Comparison of ENCODE assay signal across 16 cellular contexts in the genomic region with DNA sequence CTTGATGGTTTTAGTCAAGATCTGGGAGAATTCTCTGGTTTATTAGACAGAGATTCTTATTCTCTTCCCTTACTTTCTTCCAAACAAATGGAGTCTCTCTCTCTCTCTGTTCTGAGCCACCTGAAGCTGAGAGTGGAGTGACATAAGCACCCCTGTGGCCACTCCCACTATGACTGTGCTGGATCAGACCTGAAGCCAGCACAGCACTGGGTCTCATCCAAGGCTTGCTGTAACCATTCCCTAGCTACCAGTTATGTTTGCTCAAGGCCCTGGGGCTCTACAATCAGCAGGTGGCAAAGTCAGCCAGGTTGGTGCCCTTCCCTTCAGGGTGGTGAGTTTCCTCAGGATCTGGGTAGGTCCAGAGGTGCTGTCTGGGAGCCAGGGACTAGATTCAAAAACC.
DNase-seq lines count a peak whose midpoint lies in the region; ATAC-seq and TF ChIP-seq lines count a peak whose summit lies in the region.
"Had no signal": no experiment of that assay in that cellular context is flagged by ENCODE, and none has a peak within 500 bp of the region (broad histone marks: within the 10 kb centered on the region; RNA-seq: fewer than 3 reads in every experiment).

No MANE protein-coding gene starts in this region.

- no peak overlapping the region for H2BK20ac ChIP-seq in H9 (ENCODE audit: low read depth, low read length, poor library complexity, severe bottlenecking)

- H3K79me2 ChIP-seq in H9 (ENCODE audit: insufficient read depth, low read length) = no peaks in the 10 kb centered on the region

- H3K14ac ChIP-seq in H9 (ENCODE audit: insufficient read depth, low read length) = no peak overlapping the region

- no peaks in the 10 kb centered on the region; a peak in 1 of 5 replicates for H3K9me3 Mint-ChIP-seq in H9

- no peaks in the 10 kb centered on the region for H3K4me1 ChIP-seq in H9 (ENCODE audit: insufficient read depth, low read length)
- H3K4me1 ChIP-seq: HAP-1 had no signal

- no peaks in the 10 kb centered on the region; a peak in 1 of 7 replicates for H3K36me3 Mint-ChIP-seq in H9 (ENCODE audit: insufficient read depth in 1 of 3, low read depth in 3 of 3)
- H3K36me3 Mint-ChIP-seq: CD14-positive monocyte had no signal

- no peak overlapping the region for H2BK120ac ChIP-seq in H9 (ENCODE audit: low read depth, low read length, poor library complexity, severe bottlenecking)

- no peak overlapping the region for H3K27ac ChIP-seq in H9 (ENCODE audit: insufficient read length, low read depth, low read length)
- H3K27ac ChIP-seq: SK-N-MC had no signal

- no peak overlapping the region for H3K56ac ChIP-seq in H9 (ENCODE audit: insufficient read length, low read depth, low read length)

- peaks cover 0 to 4% of the 10 kb centered on the region in 2 experiments; a peak in 1 of 4 replicates for H3K4me1 Mint-ChIP-seq in H9
- H3K4me1 Mint-ChIP-seq: CD14-positive monocyte had no signal

- no peak overlapping the region for H3K23ac ChIP-seq in H9 (ENCODE audit: insufficient read length, low read depth, low read length)

- H3K18ac ChIP-seq in H9 (ENCODE audit: insufficient read length, low read depth, low read length) = no peak overlapping the region

- H3K27ac Mint-ChIP-seq in H9 = peak overlapping the region in 2 of 3 experiments; percentile 56 to 85; a peak in 2 of 7 replicates
- H3K27ac Mint-ChIP-seq: CD14-positive monocyte had no signal

- no peak overlapping the region for H4K91ac ChIP-seq in H9 (ENCODE audit: insufficient read length, low read depth, low read length)

- peaks cover 1% of the 10 kb centered on the region; the same call in 1 of the 2 replicates for H3K27me3 Mint-ChIP-seq in H9 (ENCODE audit: low read depth)

- no peak overlapping the region for H3K4ac ChIP-seq in H9 (ENCODE audit: low read depth, low read length)

- DNase-seq in H9 = peak; percentile 49
- peak; percentile 14 for DNase-seq in NCI-H510A treated with DMSO at 0.1 percent for 48 hours (lab: John Stamatoyannopoulos, UW)
- peak; percentile 22 for DNase-seq in mucosa of gallbladder (ENCODE audit: low spot score)
- DNase-seq in cerebellar cortex (ENCODE audit: low spot score) = no peak
- no peak for DNase-seq in NCI-H2171 (lab: John Stamatoyannopoulos, UW)
- DNase-seq in stimulated activated naive CD8-positive, alpha-beta T cell treated with anti-CD3 and anti-CD28 coated beads, Interleukin-15, Interleukin-2, amounts not matched to agents 100 U/mL and 50 U/mL, for 24 hours = no peak
- DNase-seq: IMR-90, Kasumi-1, NCI-H187, NCI-H446, NCI-H748 treated with DMSO at 0.1 percent for 48 hours had no signal

- no peak overlapping the region for H2AFZ ChIP-seq in H9 (ENCODE audit: low read length)

- H2BK5ac ChIP-seq in H9 (ENCODE audit: insufficient read length, low read length) = no peak overlapping the region

- no peak for TF ChIP-seq CTCF in H9 (conservative IDR thresholded peaks at IDR 0.05)

- no peaks in the 10 kb centered on the region for H3K23me2 ChIP-seq in H9 (ENCODE audit: insufficient read length, low read depth, low read length, poor library complexity, severe bottlenecking)

- H4K5ac ChIP-seq in H9 (ENCODE audit: insufficient read length, low read depth, low read length) = no peak overlapping the region

- H3K4me2 ChIP-seq in H9 (ENCODE audit: insufficient read depth, insufficient read length, low read length) = no peak overlapping the region

- H3K79me1 ChIP-seq in H9 (ENCODE audit: insufficient read depth, low read depth, low read length, poor library complexity, severe bottlenecking) = no peaks in the 10 kb centered on the region

- H2AK5ac ChIP-seq in H9 (ENCODE audit: insufficient read length, low read length) = no peak overlapping the region

- no peak overlapping the region for H3K9ac ChIP-seq in H9 (ENCODE audit: extremely low read depth, insufficient read length, low read length)

- no peaks in the 10 kb centered on the region for H3K27me3 ChIP-seq in H9 (ENCODE audit: insufficient read depth, low read length)

- no peak overlapping the region for H3K4me3 Mint-ChIP-seq in H9
- H3K4me3 Mint-ChIP-seq: CD14-positive monocyte had no signal

- peak; percentile 96 for ATAC-seq in esophagus mucosa
- ATAC-seq in stimulated activated naive CD8-positive, alpha-beta T cell treated with anti-CD3 and anti-CD28 coated beads, Interleukin-15, Interleukin-2, amounts not matched to agents 100 U/mL and 50 U/mL, for 24 hours = no peak
- no peak for ATAC-seq in HG03280 (IDR thresholded peaks at IDR 0.05; ENCODE audit: unreplicated experiment)

- no peak overlapping the region for H2BK12ac ChIP-seq in H9 (ENCODE audit: insufficient read length, low read depth, low read length)

- H3T11ph ChIP-seq in H9 (ENCODE audit: low read length) = no peak overlapping the region

- no peaks in the 10 kb centered on the region for H3K9me3 ChIP-seq in H9 (ENCODE audit: control insufficient read depth, low read depth, low read length)
- H3K9me3 ChIP-seq: HAP-1 had no signal

- H4K8ac ChIP-seq in H9 (replicated peaks; ENCODE audit: insufficient read length, low read depth, low read length) = no peak overlapping the region

- no peaks in the 10 kb centered on the region for H4K20me1 ChIP-seq in H9 (ENCODE audit: control insufficient read depth, insufficient read depth, insufficient read length)

- H2BK15ac ChIP-seq in H9 (ENCODE audit: low read depth, low read length) = no peak overlapping the region

Comparison
In these comparisons a context has a peak if more than half of its experiments do, and no peak if none do; other contexts are left out.
1. DNase-seq: peak in H9 (single experiment), NCI-H510A treated with DMSO at 0.1 percent for 48 hours (single experiment) and mucosa of gallbladder (single experiment); none in cerebellar cortex (single experiment), NCI-H2171 (single experiment) and stimulated activated naive CD8-positive, alpha-beta T cell treated with anti-CD3 and anti-CD28 coated beads, Interleukin-15, Interleukin-2, amounts not matched to agents 100 U/mL and 50 U/mL, for 24 hours (single experiment).